13 cellular contexts compared by ENCODE assay signal in genomic region chr9:68329106-68329505, GRCh38. TPM values are rescaled to one million over a fixed set of nuclear protein-coding genes. Genes with fewer than 3 reads are reported as not detected.
"Had no signal": no experiment of that assay in that cellular context is flagged by ENCODE, and none has a peak within 500 bp of the region (broad histone marks: within the 10 kb centered on the region; RNA-seq: fewer than 3 reads in every experiment).

No MANE protein-coding gene starts in this region.

RNA-seq across cellular contexts. Expression of gene FOXD4L3, which starts 26.4 kb away (rescaled TPM):
- total RNA-seq: activated B cell treated with CpG ODN at 0.5 μM for 24 hours; activated CD4-positive, alpha-beta memory T cell treated with anti-CD3 and anti-CD28 coated beads for 36 hours; activated CD4-positive, alpha-beta memory T cell treated with anti-CD3 and anti-CD28 coated beads, Interleukin-2, amount 10 ng/mL, durations not matched to agents 7 days and 5 days; activated CD4-positive, alpha-beta T cell treated with anti-CD3 and anti-CD28 coated beads for 36 hours; activated CD4-positive, alpha-beta T cell treated with anti-CD3 and anti-CD28 coated beads, Interleukin-2, amount 10 ng/mL, durations not matched to agents 24 days and 14 days; T-helper 17 cell; T-helper 2 cell treated with Interferon-gamma antibody and Interleukin-4, amounts not matched to agents 100 ng/mL and 5 ng/mL, for 36 hours had no signal

RNA-seq across cellular contexts. Expression of gene PGM5, which starts 27.3 kb away (rescaled TPM):
- total RNA-seq: activated B cell treated with CpG ODN at 0.5 μM for 24 hours; activated CD4-positive, alpha-beta memory T cell treated with anti-CD3 and anti-CD28 coated beads for 36 hours; activated CD4-positive, alpha-beta memory T cell treated with anti-CD3 and anti-CD28 coated beads, Interleukin-2, amount 10 ng/mL, durations not matched to agents 7 days and 5 days; activated CD4-positive, alpha-beta T cell treated with anti-CD3 and anti-CD28 coated beads for 36 hours; activated CD4-positive, alpha-beta T cell treated with anti-CD3 and anti-CD28 coated beads, Interleukin-2, amount 10 ng/mL, durations not matched to agents 24 days and 14 days; activated CD4-positive, alpha-beta T cell treated with anti-CD3 and anti-CD28 coated beads, Interleukin-2, amount 10 ng/mL, durations not matched to agents 7 days and 5 days; activated CD8-positive, alpha-beta memory T cell treated with anti-CD3 and anti-CD28 coated beads for 36 hours; activated CD8-positive, alpha-beta memory T cell treated with anti-CD3 and anti-CD28 coated beads, Interleukin-2, amount 10 ng/mL, durations not matched to agents 7 days and 5 days; activated CD8-positive, alpha-beta T cell treated with anti-CD3 and anti-CD28 coated beads for 36 hours; activated CD8-positive, alpha-beta T cell treated with anti-CD3 and anti-CD28 coated beads, Interleukin-2, amount 10 ng/mL, durations not matched to agents 7 days and 5 days; T-helper 1 cell treated with Interleukin-12 subunit alpha and Interleukin-12 subunit beta and Interleukin-4 antibody, amounts not matched to agents 30 ng/mL and 1 ng/mL, for 36 hours; T-helper 2 cell treated with Interferon-gamma antibody and Interleukin-4, amounts not matched to agents 100 ng/mL and 5 ng/mL, for 36 hours had no signal
